Comparison of ENCODE assay signal across 12 cellular contexts in the genomic region with DNA sequence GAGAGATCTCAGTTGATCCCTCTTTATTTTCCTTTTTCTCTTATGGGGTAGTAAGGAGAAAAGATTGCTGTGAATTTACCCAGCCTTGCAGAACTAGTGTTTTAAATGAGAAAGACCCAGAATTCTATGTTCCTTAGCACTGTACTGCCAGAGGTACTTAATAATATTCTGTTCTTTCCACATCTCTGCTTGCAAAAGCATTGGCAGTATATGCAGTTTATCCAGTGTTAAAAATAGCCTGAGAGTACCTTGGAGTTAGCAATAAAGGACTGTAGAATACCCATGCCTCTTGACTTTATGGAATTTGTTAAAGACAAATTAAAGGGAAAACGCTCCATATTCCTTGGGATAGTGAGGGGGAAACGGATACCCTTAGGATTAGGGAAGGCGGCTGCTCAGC. TPM values are rescaled to one million over a fixed set of nuclear protein-coding genes. Genes with fewer than 3 reads are reported as not detected.
DNase-seq lines count a peak whose midpoint lies in the region; ATAC-seq, FAIRE-seq and TF ChIP-seq lines count a peak whose summit lies in the region.
"Had no signal": no experiment of that assay in that cellular context is flagged by ENCODE, and none has a peak within 500 bp of the region (broad histone marks: within the 10 kb centered on the region; RNA-seq: fewer than 3 reads in every experiment).

No MANE protein-coding gene starts in this region.

- intact Hi-C loops in esophagus squamous epithelium (cut with DNase I) = no loop called here
- intact Hi-C loops in sciatic nerve (cut with DNase I) = no loop called here
- intact Hi-C loops in left colon (cut with DNase I, micrococcal nuclease) = no loop called here

- peaks cover 43% of the 10 kb centered on the region for H4K20me1 ChIP-seq in DND-41 (ENCODE audit: insufficient read depth, low read length)

- POLR2A ChIA-PET in RWPE1 (lab: Yijun Ruan, JAX; ENCODE audit: low non-redundant PET) = no interaction called here

- peaks cover 57% of the 10 kb centered on the region for H3K4me1 ChIP-seq in DND-41 (ENCODE audit: insufficient read depth, low read length)
- H3K4me1 ChIP-seq in esophagus squamous epithelium = peaks cover 0 to 64% (median 27%) of the 10 kb centered on the region in 3 donors
- no peaks in the 10 kb centered on the region for H3K4me1 ChIP-seq in small intestine (ENCODE audit: control insufficient read depth in 2 of 2, insufficient read depth in 1 of 2, low read depth in 1 of 2, low read length in 1 of 2)

- no peak overlapping the region for H2AFZ ChIP-seq in DND-41 (ENCODE audit: low read depth, low read length)

- no peak for DNase-seq in DND-41
- DNase-seq in RWPE1 (ENCODE audit: low spot score) = no peak
- DNase-seq in esophagus squamous epithelium (lab: John Stamatoyannopoulos, UW) = no peak
- no peak for DNase-seq in sciatic nerve (ENCODE audit: low spot score)
- DNase-seq in dermis blood vessel endothelial cell = no peak
- no peak for DNase-seq in left colon
- no peak for DNase-seq in small intestine
- DNase-seq: activated gamma-delta T cell, MG63 had no signal

- no peak for FAIRE-seq in small intestine (lab: Jason Lieb, UNC)
- FAIRE-seq: endothelial cell of umbilical vein, H54 had no signal

- CTCF ChIA-PET in RWPE1 (lab: Yijun Ruan, JAX) = interaction anchor here (1.0 kb wide), 1 partner anchor 86 kb away, joined by 3 read pairs; no protein-coding TSS in a partner anchor

- H3K4me2 ChIP-seq in DND-41 (ENCODE audit: insufficient read depth, low read length) = peak overlapping the region; percentile 48

- TF ChIP-seq CTCF in DND-41 (IDR thresholded peaks at IDR 0.05; ENCODE audit: borderline replicate concordance, extremely low read depth, low read length, poor library complexity, severe bottlenecking) (no peak), RWPE1 (conservative IDR thresholded peaks at IDR 0.05; ENCODE audit: low read depth) (no peak), esophagus squamous epithelium (IDR thresholded peaks at IDR 0.05) (no peak)

- H3K27me3 ChIP-seq in DND-41 (ENCODE audit: insufficient read depth, low read length, poor library complexity) (no peaks in the 10 kb centered on the region), esophagus squamous epithelium (no peaks in the 10 kb centered on the region), small intestine (ENCODE audit: control insufficient read depth in 2 of 2, insufficient read depth in 2 of 2, low read length in 2 of 2) (no peaks in the 10 kb centered on the region)
- H3K27me3 ChIP-seq: MG63 had no signal

- no peak for TF ChIP-seq POLR2A in esophagus squamous epithelium (IDR thresholded peaks at IDR 0.05)

- no peaks in the 10 kb centered on the region for H3K9me3 ChIP-seq in DND-41 (ENCODE audit: insufficient read depth, low read length, severe bottlenecking)
- H3K9me3 ChIP-seq in esophagus squamous epithelium = no peaks in the 10 kb centered on the region
- H3K9me3 ChIP-seq in small intestine (ENCODE audit: control insufficient read depth, low read depth) = no peaks in the 10 kb centered on the region
- H3K9me3 ChIP-seq: MG63 had no signal

- ATAC-seq in DND-41 (ENCODE audit: insufficient read depth, low read depth) (no peak), sciatic nerve (peak; percentile 79), HG02642 (IDR thresholded peaks at IDR 0.05; ENCODE audit: poor library complexity, unreplicated experiment) (no peak), left colon (no peak)

- WGBS in esophagus squamous epithelium, 2 donors = 55 to 71% methylated on average over 3 of the region's 3 CpGs
- 79 to 85% (median 82%) methylated on average over 3 of the region's 3 CpGs for WGBS in small intestine, 3 donors

- peak overlapping the region; percentile 36 for H3K9ac ChIP-seq in DND-41 (ENCODE audit: low read depth, low read length)

- H3K4me3 ChIP-seq in DND-41 (ENCODE audit: low read depth in 1 of 2, low read length in 2 of 2) (peak overlapping the region in 1 of 2 experiments; percentile 19; a peak in 2 of 4 replicates), esophagus squamous epithelium (no peak overlapping the region), small intestine (ENCODE audit: low read depth in 1 of 2, low read length in 2 of 2) (no peak overlapping the region)
- H3K4me3 ChIP-seq: MG63 had no signal

- H3K27ac ChIP-seq in DND-41 (ENCODE audit: low read length) = peak overlapping the region; percentile 81
- peak overlapping the region; percentile 26; the same call in 1 of the 2 replicates for H3K27ac ChIP-seq in RWPE1
- peak overlapping the region in 3 of 4 donors; percentile 1 to 68 (median 42) for H3K27ac ChIP-seq in esophagus squamous epithelium
- peak overlapping the region in 1 of 2 donors; percentile 68 for H3K27ac ChIP-seq in small intestine (ENCODE audit: low read depth in 1 of 2, low read length in 1 of 2)

- H3K79me2 ChIP-seq in DND-41 (ENCODE audit: insufficient read depth, low read length) = peaks cover 83% of the 10 kb centered on the region

- H3K36me3 ChIP-seq in DND-41 (ENCODE audit: insufficient read depth, low read length) (peaks cover 60% of the 10 kb centered on the region), esophagus squamous epithelium (peaks cover 0 to 27% (median 0%) of the 10 kb centered on the region in 3 donors), small intestine (ENCODE audit: control insufficient read depth in 2 of 2, insufficient read depth in 2 of 2, low read length in 2 of 2) (peaks cover 0 to 3% of the 10 kb centered on the region in 2 donors)
- H3K36me3 ChIP-seq: MG63 had no signal

RNA-seq across cellular contexts. Expression of a gene that starts 11.9 kb away (rescaled TPM):
- total RNA-seq in esophagus squamous epithelium (10 to 100 TPM in 1 of 4 donors, 1 to 10 TPM in 3; 5.7 to 28.2 (median 7.9) TPM), sciatic nerve (75.5 TPM), dermis blood vessel endothelial cell (17.4 and 31.1 TPM in 2 replicates), left colon (10 to 100 TPM; 23.9 to 45.9 TPM)
- polyA plus RNA-seq in small intestine = 1 to 10 TPM; 2.0 to 8.5 (median 4.9) TPM

RNA-seq across cellular contexts. Expression of a gene that starts 31.1 kb away (rescaled TPM):
- total RNA-seq in esophagus squamous epithelium (1 to 10 TPM; 3.3 to 9.8 (median 6.6) TPM), sciatic nerve (17.4 TPM), dermis blood vessel endothelial cell (28.6 and 38.9 TPM in 2 replicates), left colon (10 to 100 TPM; 15.1 to 15.5 TPM)
- polyA plus RNA-seq in small intestine = 1 to 10 TPM; 5.4 to 7.4 (median 5.7) TPM

RNA-seq across cellular contexts. Expression of a gene that starts 34.5 kb away (rescaled TPM):
- total RNA-seq in esophagus squamous epithelium = 10 to 100 TPM in 1 of 4 donors, 1 to 10 TPM in 3; 4.5 to 16.2 (median 6.7) TPM
- total RNA-seq in sciatic nerve = 22.9 TPM
- 13.3 and 15.5 TPM in 2 replicates for total RNA-seq in dermis blood vessel endothelial cell
- 10 to 100 TPM; 13.9 to 15.4 TPM for total RNA-seq in left colon
- polyA plus RNA-seq in small intestine = 1 to 10 TPM; 3.8 to 6.6 (median 5.1) TPM

RNA-seq across cellular contexts. Expression of a gene that starts 34.6 kb away (rescaled TPM):
- 10 to 100 TPM; 15.2 to 35.7 (median 21.2) TPM for total RNA-seq in esophagus squamous epithelium
- 58.9 TPM for total RNA-seq in sciatic nerve
- total RNA-seq in dermis blood vessel endothelial cell = 50.0 and 54.4 TPM in 2 replicates
- total RNA-seq in left colon = 10 to 100 TPM; 26.3 to 27.7 TPM
- 10 to 100 TPM; 13.6 to 26.7 (median 13.8) TPM for polyA plus RNA-seq in small intestine

RNA-seq across cellular contexts. Expression of a gene that starts 40.3 kb away (rescaled TPM):
- 100 to 1,000 TPM in 3 of 4 donors, 10 to 100 TPM in 1; 44.6 to 137 (median 118) TPM for total RNA-seq in esophagus squamous epithelium
- 0.36 TPM for total RNA-seq in sciatic nerve
- 3.6 and 4.1 TPM in 2 replicates for total RNA-seq in dermis blood vessel endothelial cell
- total RNA-seq in left colon = 100 to 1,000 TPM in 1 of 2 donors, 10 to 100 TPM in 1; 87.5 to 120 TPM
- polyA plus RNA-seq in small intestine = 10 to 100 TPM; 14.3 to 21.5 (median 15.9) TPM
